27 cellular contexts compared by ENCODE assay signal in genomic region chr9:10678010-10678409, GRCh38.
"Had no signal": no experiment of that assay in that cellular context is flagged by ENCODE, and none has a peak within 500 bp of the region (broad histone marks: within the 10 kb centered on the region; RNA-seq: fewer than 3 reads in every experiment).

No MANE protein-coding gene starts in this region.

- H3K36me3 Mint-ChIP-seq: activated CD4-positive, alpha-beta memory T cell treated with anti-CD3 and anti-CD28 coated beads for 36 hours; activated naive CD8-positive, alpha-beta T cell; T-cell had no signal

- H3K4me1 Mint-ChIP-seq: activated CD4-positive, alpha-beta T cell treated with anti-CD3 and anti-CD28 coated beads, Interleukin-2, amount 10 ng/mL, durations not matched to agents 7 days and 5 days; activated T-helper 17 cell treated with anti-CD3 and anti-CD28 coated beads, Interleukin-2, amount 50 U/mL, for 72 hours; T-cell had no signal

- ATAC-seq: activated T-helper 17 cell treated with anti-CD3 and anti-CD28 coated beads, Interleukin-2, amount 50 U/mL, for 72 hours; K562; Panc1; Right ventricle myocardium inferior; T-cell had no signal

- H3K27me3 Mint-ChIP-seq: activated CD4-positive, alpha-beta memory T cell treated with anti-CD3 and anti-CD28 coated beads for 36 hours; activated CD4-positive, alpha-beta T cell treated with anti-CD3 and anti-CD28 coated beads, Interleukin-2, amount 10 ng/mL, durations not matched to agents 7 days and 5 days; activated naive CD8-positive, alpha-beta T cell; activated T-helper 17 cell treated with anti-CD3 and anti-CD28 coated beads, Interleukin-2, amount 50 U/mL, for 72 hours; T-cell had no signal

- DNase-seq: activated CD4-positive, alpha-beta memory T cell treated with anti-CD3 and anti-CD28 coated beads for 36 hours; activated CD4-positive, alpha-beta T cell treated with anti-CD3 and anti-CD28 coated beads, Interleukin-2, amount 10 ng/mL, durations not matched to agents 7 days and 5 days; activated CD4-positive, CD25-positive, alpha-beta regulatory T cell; activated CD8-positive, alpha-beta memory T cell treated with anti-CD3 and anti-CD28 coated beads for 24 hours; activated gamma-delta T cell; activated naive CD4-positive, alpha-beta T cell treated with anti-CD3 and anti-CD28 coated beads for 36 hours; activated T-cell treated with anti-CD3 and anti-CD28 coated beads, Interleukin-2, amount 50 U/mL, for 48 hours; amygdala; central memory CD4-positive, alpha-beta T cell; Karpas-422; MM.1S; NCI-H1048; NCI-H1930; NCI-H2171 treated with DMSO at 0.1 percent for 48 hours; NCI-H510A treated with DMSO at 0.1 percent for 48 hours; NCI-H69; RPMI8226; T-cell; T-helper 2 cell; T1000 had no signal

- H3K27ac Mint-ChIP-seq: activated CD4-positive, alpha-beta memory T cell treated with anti-CD3 and anti-CD28 coated beads for 36 hours; activated CD4-positive, alpha-beta T cell treated with anti-CD3 and anti-CD28 coated beads, Interleukin-2, amount 10 ng/mL, durations not matched to agents 7 days and 5 days; activated naive CD4-positive, alpha-beta T cell treated with anti-CD3 and anti-CD28 coated beads for 36 hours; activated naive CD8-positive, alpha-beta T cell; activated T-helper 17 cell treated with anti-CD3 and anti-CD28 coated beads, Interleukin-2, amount 50 U/mL, for 72 hours; T-cell had no signal

- H3K4me3 ChIP-seq: breast epithelium, K562, SK-N-MC had no signal

- H3K4me3 Mint-ChIP-seq: activated CD4-positive, alpha-beta memory T cell treated with anti-CD3 and anti-CD28 coated beads for 36 hours; activated CD4-positive, alpha-beta T cell treated with anti-CD3 and anti-CD28 coated beads, Interleukin-2, amount 10 ng/mL, durations not matched to agents 7 days and 5 days; activated naive CD4-positive, alpha-beta T cell treated with anti-CD3 and anti-CD28 coated beads for 36 hours; activated naive CD8-positive, alpha-beta T cell; activated T-helper 17 cell treated with anti-CD3 and anti-CD28 coated beads, Interleukin-2, amount 50 U/mL, for 72 hours; T-cell had no signal
